In the genomic region with DNA sequence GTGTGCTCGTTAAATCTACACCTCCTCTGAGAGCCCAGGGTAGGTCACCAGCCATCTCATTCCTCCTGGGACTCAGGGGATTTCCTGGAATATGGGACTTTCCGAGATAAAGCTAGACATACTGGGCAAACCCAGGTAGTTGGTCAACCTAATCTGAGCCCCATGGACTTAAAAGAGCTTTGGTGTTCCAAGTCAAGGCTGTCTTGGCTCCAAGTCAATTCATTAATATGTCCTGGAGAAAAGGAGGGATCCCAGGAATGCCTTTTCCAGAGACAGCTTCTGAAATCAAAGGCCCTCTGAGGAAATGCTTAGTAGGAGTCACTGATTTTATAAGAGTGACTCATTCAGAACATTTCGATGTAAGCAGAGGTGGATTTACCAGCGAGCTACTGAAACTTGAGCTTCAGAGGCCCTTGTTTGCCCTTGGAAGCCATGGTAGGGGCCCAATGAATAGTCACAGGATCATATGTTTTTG, we compare ENCODE assay signal across 1 cellular context.
TF ChIP-seq lines count a peak whose summit lies in the region.

No MANE protein-coding gene starts in this region.

TF ChIP-seq in GM12878, 131 proteins besides CTCF, POLR2A, EP300 and RAD21:
- TF ChIP-seq, protein P1, sequence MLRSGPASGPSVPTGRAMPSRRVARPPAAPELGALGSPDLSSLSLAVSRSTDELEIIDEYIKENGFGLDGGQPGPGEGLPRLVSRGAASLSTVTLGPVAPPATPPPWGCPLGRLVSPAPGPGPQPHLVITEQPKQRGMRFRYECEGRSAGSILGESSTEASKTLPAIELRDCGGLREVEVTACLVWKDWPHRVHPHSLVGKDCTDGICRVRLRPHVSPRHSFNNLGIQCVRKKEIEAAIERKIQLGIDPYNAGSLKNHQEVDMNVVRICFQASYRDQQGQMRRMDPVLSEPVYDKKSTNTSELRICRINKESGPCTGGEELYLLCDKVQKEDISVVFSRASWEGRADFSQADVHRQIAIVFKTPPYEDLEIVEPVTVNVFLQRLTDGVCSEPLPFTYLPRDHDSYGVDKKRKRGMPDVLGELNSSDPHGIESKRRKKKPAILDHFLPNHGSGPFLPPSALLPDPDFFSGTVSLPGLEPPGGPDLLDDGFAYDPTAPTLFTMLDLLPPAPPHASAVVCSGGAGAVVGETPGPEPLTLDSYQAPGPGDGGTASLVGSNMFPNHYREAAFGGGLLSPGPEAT (IDR thresholded peaks at IDR 0.05; ENCODE audit: low read depth) = no peak
- TF ChIP-seq EED (IDR thresholded peaks at IDR 0.05; ENCODE audit: low read depth) (0 out of 2 replicates have a peak, but pooled peaks have one; percentile 16), JUNB (IDR thresholded peaks at IDR 0.05) (peak; percentile 17; the same call in 1 of the 2 replicates)
- TF ChIP-seq, protein P2, sequence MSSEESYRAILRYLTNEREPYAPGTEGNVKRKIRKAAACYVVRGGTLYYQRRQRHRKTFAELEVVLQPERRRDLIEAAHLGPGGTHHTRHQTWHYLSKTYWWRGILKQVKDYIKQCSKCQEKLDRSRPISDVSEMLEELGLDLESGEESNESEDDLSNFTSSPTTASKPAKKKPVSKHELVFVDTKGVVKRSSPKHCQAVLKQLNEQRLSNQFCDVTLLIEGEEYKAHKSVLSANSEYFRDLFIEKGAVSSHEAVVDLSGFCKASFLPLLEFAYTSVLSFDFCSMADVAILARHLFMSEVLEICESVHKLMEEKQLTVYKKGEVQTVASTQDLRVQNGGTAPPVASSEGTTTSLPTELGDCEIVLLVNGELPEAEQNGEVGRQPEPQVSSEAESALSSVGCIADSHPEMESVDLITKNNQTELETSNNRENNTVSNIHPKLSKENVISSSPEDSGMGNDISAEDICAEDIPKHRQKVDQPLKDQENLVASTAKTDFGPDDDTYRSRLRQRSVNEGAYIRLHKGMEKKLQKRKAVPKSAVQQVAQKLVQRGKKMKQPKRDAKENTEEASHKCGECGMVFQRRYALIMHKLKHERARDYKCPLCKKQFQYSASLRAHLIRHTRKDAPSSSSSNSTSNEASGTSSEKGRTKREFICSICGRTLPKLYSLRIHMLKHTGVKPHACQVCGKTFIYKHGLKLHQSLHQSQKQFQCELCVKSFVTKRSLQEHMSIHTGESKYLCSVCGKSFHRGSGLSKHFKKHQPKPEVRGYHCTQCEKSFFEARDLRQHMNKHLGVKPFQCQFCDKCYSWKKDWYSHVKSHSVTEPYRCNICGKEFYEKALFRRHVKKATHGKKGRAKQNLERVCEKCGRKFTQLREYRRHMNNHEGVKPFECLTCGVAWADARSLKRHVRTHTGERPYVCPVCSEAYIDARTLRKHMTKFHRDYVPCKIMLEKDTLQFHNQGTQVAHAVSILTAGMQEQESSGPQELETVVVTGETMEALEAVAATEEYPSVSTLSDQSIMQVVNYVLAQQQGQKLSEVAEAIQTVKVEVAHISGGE (CRISPR knock-in tag; IDR thresholded peaks at IDR 0.05) = no peak
